ENCODE assay signal across 16 cellular contexts in genomic region chr12:67944093-67944492, GRCh38. TPM values are rescaled to one million over a fixed set of nuclear protein-coding genes. Genes with fewer than 3 reads are reported as not detected.
"Had no signal": no experiment of that assay in that cellular context is flagged by ENCODE, and none has a peak within 500 bp of the region (broad histone marks: within the 10 kb centered on the region; RNA-seq: fewer than 3 reads in every experiment).

No MANE protein-coding gene starts in this region.

- H3K4me3 ChIP-seq: MG63, PC-9 had no signal

- H3K27ac ChIP-seq: brain microvascular endothelial cell, PC-9, RWPE1, WERI-Rb-1 had no signal

- DNase-seq: activated CD4-positive, alpha-beta memory T cell treated with anti-CD3 and anti-CD28 coated beads, Interleukin-2, amount 10 ng/mL, durations not matched to agents 7 days and 5 days; activated CD4-positive, alpha-beta T cell treated with anti-CD3 and anti-CD28 coated beads for 1 hour; activated CD8-positive, alpha-beta memory T cell treated with anti-CD3 and anti-CD28 coated beads, Interleukin-2, amount 50 U/mL, for 48 hours; amniotic stem cell; aorta; central memory CD4-positive, alpha-beta T cell; Karpas-422; MG63; NCI-H1105 treated with DMSO at 0.1 percent for 48 hours; NCI-H2081 treated with DMSO at 0.1 percent for 48 hours; NCI-H510A; SIG-M5 had no signal

- H3K4me2 ChIP-seq: PC-9 had no signal

- H3K27me3 ChIP-seq: brain microvascular endothelial cell, MG63 had no signal

- H2AFZ ChIP-seq: PC-9 had no signal

- H3K9me3 ChIP-seq: MG63 had no signal

- H3K36me3 ChIP-seq: brain microvascular endothelial cell, MG63, WERI-Rb-1 had no signal

RNA-seq across cellular contexts. Expression of gene IFNG-AS1, which starts 45.2 kb away (rescaled TPM):
- polyA plus RNA-seq: aorta had no signal
